In genomic region chr1:31932491-31933316, GRCh38 we compare ENCODE assay signal across 1 cellular context.
TF ChIP-seq lines count a peak whose summit lies in the region.

No MANE protein-coding gene starts in this region.

TF ChIP-seq in WTC11, 78 proteins besides CTCF, POLR2A, EP300 and RAD21 (continued from another document):
- TF ChIP-seq PRDM15 (CRISPR knock-in tag; IDR thresholded peaks at IDR 0.05) (no peak), HMGXB4 (CRISPR knock-in tag; IDR thresholded peaks at IDR 0.05) (no peak), FOXK1 (CRISPR knock-in tag; IDR thresholded peaks at IDR 0.05) (no peak), JAZF1 (CRISPR knock-in tag; IDR thresholded peaks at IDR 0.05) (no peak), EMX1 (CRISPR knock-in tag; IDR thresholded peaks at IDR 0.05) (no peak), E2F5 (CRISPR knock-in tag; IDR thresholded peaks at IDR 0.05) (no peak), ZNF396 (CRISPR knock-in tag; IDR thresholded peaks at IDR 0.05; ENCODE audit: borderline replicate concordance) (no peak), ZSCAN18 (CRISPR knock-in tag; IDR thresholded peaks at IDR 0.05) (no peak)
